In the genomic region with DNA sequence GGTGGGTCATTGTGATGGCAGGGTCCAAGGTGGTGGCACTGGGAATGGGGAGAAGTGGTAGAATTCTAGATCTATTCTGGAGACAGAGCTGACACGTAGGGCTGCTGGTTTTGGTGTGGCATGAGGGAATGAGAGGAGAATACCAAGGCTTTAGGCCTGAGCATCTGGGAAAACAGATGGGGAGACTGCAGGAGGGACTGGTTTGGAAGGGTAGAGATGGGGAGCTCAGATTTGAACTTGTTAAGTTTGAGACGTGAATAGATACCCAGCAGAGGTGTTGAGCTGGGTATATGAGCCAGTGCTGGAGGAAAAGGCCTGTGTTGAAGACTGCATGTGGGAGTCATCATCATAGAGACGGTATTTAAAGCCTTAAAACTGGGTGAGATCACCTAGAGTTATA, we compare ENCODE assay signal across 19 cellular contexts. TPM values are rescaled to one million over a fixed set of nuclear protein-coding genes. Genes with fewer than 3 reads are reported as not detected.
DNase-seq lines count a peak whose midpoint lies in the region; ATAC-seq and TF ChIP-seq lines count a peak whose summit lies in the region.
"Had no signal": no experiment of that assay in that cellular context is flagged by ENCODE, and none has a peak within 500 bp of the region (broad histone marks: within the 10 kb centered on the region; RNA-seq: fewer than 3 reads in every experiment).

No MANE protein-coding gene starts in this region.

- TF ChIP-seq POLR2A in prostate gland (IDR thresholded peaks at IDR 0.05), result no peak

- no peaks in the 10 kb centered on the region for H3K27me3 ChIP-seq in prostate gland (replicated peaks; ENCODE audit: insufficient read depth)
- H3K27me3 ChIP-seq: BE2C, BLaER1 had no signal

- H3K9me3 ChIP-seq in prostate gland, result no peaks in the 10 kb centered on the region
- H3K9me3 ChIP-seq: BE2C, BLaER1 had no signal

- DNase-seq in G401 (ENCODE audit: low spot score), result peak; percentile 61
- peak; percentile 13 for DNase-seq in NCI-H69 (lab: John Stamatoyannopoulos, UW)
- DNase-seq in islet precursor cell, result peak; percentile 11
- DNase-seq in prostate gland (ENCODE audit: low spot score), result no peak
- DNase-seq: 8988T; ACHN; BE2C; CD4-positive, alpha-beta memory T cell; CD4-positive, CD25-positive, alpha-beta regulatory T cell; CD8-positive, alpha-beta memory T cell; COR-L47; DMS153; DMS53; DMS79; DND-41; EL; GF-D8 had no signal

- no peaks in the 10 kb centered on the region for H3K4me1 ChIP-seq in prostate gland (replicated peaks)

- intact Hi-C loops in prostate gland (cut with DNase I), result no loop called here

- H3K36me3 ChIP-seq in prostate gland, result no peaks in the 10 kb centered on the region

- no peak overlapping the region for H3K27ac ChIP-seq in prostate gland
- H3K27ac ChIP-seq: BLaER1 had no signal

- TF ChIP-seq CTCF in prostate gland (IDR thresholded peaks at IDR 0.05), result no peak

- 75% methylated on average over 3 of the region's 3 CpGs for WGBS in prostate gland

- H3K4me3 ChIP-seq in prostate gland, result no peak overlapping the region
- H3K4me3 ChIP-seq: BLaER1 had no signal

- no peak for ATAC-seq in GM19397 (IDR thresholded peaks at IDR 0.05; ENCODE audit: unreplicated experiment)

- in situ Hi-C loops in G401 (cut with HindIII; ENCODE audit: low sequenced_read_pairs), result no loop called here

RNA-seq across cellular contexts. Expression of gene TRMT6, which starts 17.5 kb away (rescaled TPM):
- 12.7 and 15.9 TPM in 2 replicates for total RNA-seq in G401 (2014; rRNA removed; shearing (Covaris generic))
- 10 to 100 TPM in 1 of 2 donors, 1 to 10 TPM in 1; 8.3 to 14.8 TPM for total RNA-seq in prostate gland

RNA-seq across cellular contexts. Expression of gene MCM8, which starts 17.7 kb away (rescaled TPM):
- 12.2 and 27.0 TPM in 2 replicates for total RNA-seq in G401 (2014; rRNA removed; shearing (Covaris generic))
- 10 to 100 TPM in 1 of 2 donors, 1 to 10 TPM in 1; 8.4 to 13.0 TPM for total RNA-seq in prostate gland

RNA-seq across cellular contexts. Expression of gene CHGB, which starts 21.5 kb away (rescaled TPM):
- total RNA-seq in G401 (2014; rRNA removed; shearing (Covaris generic)), result 0.06 and 1.5 TPM in 2 replicates
- 10 to 100 TPM in 1 of 2 donors, 1 to 10 TPM in 1; 1.2 to 11.2 TPM for total RNA-seq in prostate gland
